In genomic region chr14:53149656-53150319, GRCh38 we compare ENCODE assay signal across 1 cellular context.
TF ChIP-seq lines count a peak whose summit lies in the region.

No MANE protein-coding gene starts in this region.

TF ChIP-seq in WTC11, 78 proteins besides CTCF, POLR2A, EP300 and RAD21 (continued from another document):
- TF ChIP-seq CREB1 (CRISPR knock-in tag; IDR thresholded peaks at IDR 0.05) (no peak), ZNF396 (CRISPR knock-in tag; IDR thresholded peaks at IDR 0.05; ENCODE audit: borderline replicate concordance) (no peak), CDX4 (CRISPR knock-in tag; IDR thresholded peaks at IDR 0.05; ENCODE audit: borderline replicate concordance) (no peak), PRRX2 (CRISPR knock-in tag; IDR thresholded peaks at IDR 0.05) (no peak), TEAD4 (CRISPR knock-in tag; IDR thresholded peaks at IDR 0.05) (no peak), ARID4B (CRISPR knock-in tag; IDR thresholded peaks at IDR 0.05; ENCODE audit: borderline replicate concordance) (no peak), HMGA2 (CRISPR knock-in tag; IDR thresholded peaks at IDR 0.05) (no peak), GABPB1 (CRISPR knock-in tag; IDR thresholded peaks at IDR 0.05) (no peak), SMAD3 (CRISPR knock-in tag; IDR thresholded peaks at IDR 0.05; ENCODE audit: borderline replicate concordance) (no peak), FOXJ3 (CRISPR knock-in tag; IDR thresholded peaks at IDR 0.05; ENCODE audit: borderline replicate concordance) (no peak), EMX1 (CRISPR knock-in tag; IDR thresholded peaks at IDR 0.05) (no peak), ZNF281 (CRISPR knock-in tag; IDR thresholded peaks at IDR 0.05) (no peak)
